ENCODE assay signal across 8 cellular contexts in genomic region chr15:34367128-34368081, GRCh38. TPM values are rescaled to one million over a fixed set of nuclear protein-coding genes. Genes with fewer than 3 reads are reported as not detected.
A peak's percentile ranks its signal among the peaks of the same experiment; 100 is the strongest.
DNase-seq lines count a peak whose midpoint lies in the region; ATAC-seq and TF ChIP-seq lines count a peak whose summit lies in the region.

Gene LPCAT4, minus strand, starts transcription at chr15:34367196. Its CDS starts 96 bp downstream, at chr15:34367100.

- H3K9ac ChIP-seq in rectal smooth muscle tissue (ENCODE audit: low read length), result peak within 1 kb of the TSS; percentile 95

- TF ChIP-seq POLR2A in vagina (IDR thresholded peaks at IDR 0.05), result peak in 1 of 2 donors; percentile 6

- DNase-seq in NCI-H1694 (lab: John Stamatoyannopoulos, UW) (peak; percentile 52), anterior cingulate cortex (lab: John Stamatoyannopoulos, UW) (peak; percentile 11 to 91 (median 79)), right cardiac atrium (peak; percentile 91 to 96 (median 95)), vagina (ENCODE audit: extremely low spot score in 2 of 2) (no peak)

- H3K4me1 ChIP-seq in right cardiac atrium (ENCODE audit: control insufficient read depth, insufficient read depth, low read length), result peaks cover 3% of the 10 kb centered on the region
- H3K4me1 ChIP-seq in rectal smooth muscle tissue (ENCODE audit: control insufficient read depth, insufficient read depth, low read length), result peaks cover 6% of the 10 kb centered on the region
- H3K4me1 ChIP-seq in vagina, result peaks cover 28% of the 10 kb centered on the region

- peak; percentile 80 for ATAC-seq in GM18502 (IDR thresholded peaks at IDR 0.05; ENCODE audit: poor library complexity, unreplicated experiment)
- ATAC-seq in HG02885 (IDR thresholded peaks at IDR 0.05; ENCODE audit: poor library complexity, unreplicated experiment), result peak; percentile 79
- peak; percentile 93 to 96 for ATAC-seq in right cardiac atrium

- H3K4me3 ChIP-seq in right cardiac atrium (ENCODE audit: low read length) (peak within 1 kb of the TSS; percentile 54), rectal smooth muscle tissue (ENCODE audit: low read length) (peak within 1 kb of the TSS; percentile 92), vagina (peak within 1 kb of the TSS; percentile 76 to 91)

- no peaks in the 10 kb centered on the region for H3K9me3 ChIP-seq in right cardiac atrium (ENCODE audit: control insufficient read depth, low read length)
- no peaks in the 10 kb centered on the region for H3K9me3 ChIP-seq in vagina

- peak within 1 kb of the TSS; percentile 88 for H3K27ac ChIP-seq in right cardiac atrium (ENCODE audit: low read length)
- peak within 1 kb of the TSS; percentile 96 for H3K27ac ChIP-seq in rectal smooth muscle tissue (ENCODE audit: low read depth, low read length)
- H3K27ac ChIP-seq in vagina, result peak within 1 kb of the TSS; percentile 99

- H3K36me3 ChIP-seq in rectal smooth muscle tissue (ENCODE audit: control insufficient read depth, insufficient read depth, low read length) (peaks cover 6% of the 10 kb centered on the region), vagina (peaks cover 0 to 6% of the 10 kb centered on the region in 2 donors)

- intact Hi-C loops in T-helper 2 cell treated with Interferon-gamma antibody and Interleukin-4, amounts not matched to agents 100 ng/mL and 5 ng/mL, for 36 hours (cut with micrococcal nuclease), result loop anchor here (1.0 to 5.0 kb wide), 5 partner anchors 24 to 1180 kb away; partner anchors contain the start of genes DPH6, EMC7, NOP10 and NUTM1
- intact Hi-C loops in right cardiac atrium (cut with DNase I) (loop anchor here in 2 of 4 donors (5.0 to 10.0 kb wide), 2 partner anchors 123 to 125 kb away; no protein-coding TSS in a partner anchor), vagina (cut with DNase I) (loop anchor here (2.0 to 10.0 kb wide), 2 partner anchors 25 to 123 kb away; partner anchors contain the start of genes NOP10 and NUTM1)

- no peaks in the 10 kb centered on the region for H3K27me3 ChIP-seq in right cardiac atrium (ENCODE audit: control insufficient read depth, insufficient read depth)
- H3K27me3 ChIP-seq in rectal smooth muscle tissue (ENCODE audit: control insufficient read depth, insufficient read depth, low read length), result no peaks in the 10 kb centered on the region
- H3K27me3 ChIP-seq in vagina, result no peaks in the 10 kb centered on the region

- TF ChIP-seq CTCF in vagina (IDR thresholded peaks at IDR 0.05), result peak; percentile 65 to 97 (median 93)

- under 1% methylated on average over 79 of the region's 79 CpGs for WGBS in right cardiac atrium

RNA-seq across cellular contexts. Expression of gene LPCAT4, which starts in this region (rescaled TPM):
- total RNA-seq in T-helper 2 cell treated with Interferon-gamma antibody and Interleukin-4, amounts not matched to agents 100 ng/mL and 5 ng/mL, for 36 hours, result 83.9 and 91.4 TPM in 2 replicates
- total RNA-seq in right cardiac atrium (10 to 100 TPM; 24.1 to 44.9 (median 39.7) TPM), vagina (47.4 TPM)
- 36.8 TPM for polyA plus RNA-seq in right cardiac atrium

Comparison
In these comparisons a context has a peak if more than half of its experiments do, and no peak if none do; other contexts are left out.
1. DNase-seq: peak in NCI-H1694 (single experiment), anterior cingulate cortex (58 of 58) and right cardiac atrium (3 of 3); none in vagina (0 of 2).
2. Peak in every context shown above with its lines, with median percentiles within 50 percentile points of each other: ATAC-seq, H3K27ac ChIP-seq and H3K4me3 ChIP-seq.